ENCODE assay signal across 12 cellular contexts in genomic region chr11:18522388-18522787, GRCh38. TPM values are rescaled to one million over a fixed set of nuclear protein-coding genes. Genes with fewer than 3 reads are reported as not detected.
DNase-seq lines count a peak whose midpoint lies in the region; ATAC-seq, FAIRE-seq and TF ChIP-seq lines count a peak whose summit lies in the region.
"Had no signal": no experiment of that assay in that cellular context is flagged by ENCODE, and none has a peak within 500 bp of the region (broad histone marks: within the 10 kb centered on the region; RNA-seq: fewer than 3 reads in every experiment).

No MANE protein-coding gene starts in this region.

- WGBS in K562 (ENCODE audit: insufficient coverage, low coverage, missing lambda C conversion rate) = 59% methylated on average over 4 of the region's 4 CpGs

- FAIRE-seq in K562 (lab: Jason Lieb, UNC) = no peak
- FAIRE-seq: GM19239 had no signal

- TF ChIP-seq EP300 in K562 (IDR thresholded peaks at IDR 0.05; ENCODE audit: low read length) = no peak

- in situ Hi-C loops in K562 (cut with MboI) = no loop called here

- H3K79me2 ChIP-seq in K562 (ENCODE audit: control insufficient read depth, insufficient read depth, low read length) = peaks cover 43% of the 10 kb centered on the region

- H3K9ac ChIP-seq in K562 (ENCODE audit: insufficient read depth in 1 of 2, low read depth in 2 of 2, low read length in 2 of 2) = no peak overlapping the region

- H4K20me1 ChIP-seq in K562 (replicated peaks; ENCODE audit: control insufficient read depth, insufficient read depth, low read length) = no peaks in the 10 kb centered on the region

- H2AFZ ChIP-seq in K562 (ENCODE audit: low read depth, low read length) = no peak overlapping the region

- no peak for TF ChIP-seq RAD21 in K562 (CRISPR knock-in tag; conservative IDR thresholded peaks at IDR 0.05 in 1 of 2, IDR thresholded peaks at IDR 0.05 in 1 of 2)

- no TSS peak for BruUV-seq in K562 (replicated peaks; lab: Mats Ljungman, UMichigan)

- H3K27ac ChIP-seq in K562 (ENCODE audit: extremely low read depth, low read depth, low read length) (no peak overlapping the region), SJCRH30 (no peak overlapping the region)

- no peak for TF ChIP-seq POLR2A in K562 (conservative IDR thresholded peaks at IDR 0.05)

- DNase-seq in GM12865 (ENCODE audit: low read depth) = peak; percentile 40
- DNase-seq in K562 (ENCODE audit: extremely low read depth in 1 of 4, low spot score in 3 of 4) = peak in 3 of 4 experiments; percentile 11 to 25 (median 25)
- peak in 1 of 10 donors; percentile 2 for DNase-seq in naive thymus-derived CD8-positive, alpha-beta T cell
- DNase-seq in SJCRH30 = no peak
- no peak for DNase-seq in stimulated activated CD4-positive, alpha-beta T cell treated with anti-CD3 and anti-CD28 coated beads, Interleukin-1b, Interleukin-23, amount 100 ng/mL, for 48 hours
- DNase-seq: activated CD8-positive, alpha-beta memory T cell treated with anti-CD3 and anti-CD28 coated beads, Interleukin-2, amount 50 U/mL, for 4 hours; caudate nucleus; mucosa of descending colon; NCI-H2171 had no signal

- H3K4me3 Mint-ChIP-seq in IgD-negative memory B cell = peak overlapping the region in 1 of 4 donors; percentile 34
- peak overlapping the region in 1 of 10 donors; percentile 23 for H3K4me3 Mint-ChIP-seq in naive thymus-derived CD8-positive, alpha-beta T cell

- H3K36me3 ChIP-seq in K562 (ENCODE audit: control insufficient read depth, insufficient read depth, low read length) (peaks cover 15% of the 10 kb centered on the region; the same call in 2 of the 3 replicates), SJCRH30 (peaks cover 7% of the 10 kb centered on the region; the same call in 1 of the 2 replicates)

- H3K4me2 ChIP-seq in K562 (ENCODE audit: insufficient read depth, low read length) = no peak overlapping the region

- ATAC-seq in K562 (peak; percentile 12; the same call in 1 of the 3 replicates), HG02981 (IDR thresholded peaks at IDR 0.05; ENCODE audit: unreplicated experiment) (no peak)
- no peak for ATAC-seq in naive thymus-derived CD8-positive, alpha-beta T cell
- ATAC-seq: mucosa of descending colon had no signal

- intact Hi-C loops in K562 (cut with micrococcal nuclease) = loop anchor here (10.0 kb wide), 1 partner anchor 288 kb away; the partner anchor contains the start of gene SAA4

- POLR2A ChIA-PET in K562 (lab: Yijun Ruan, JAX) = interaction anchor here (0.6 to 1.1 kb wide), 2 partner anchors 8 to 243 kb away, joined by 3 read pairs; no protein-coding TSS in a partner anchor
- POLR2A ChIA-PET in naive thymus-derived CD8-positive, alpha-beta T cell (lab: Charles Lee) = no interaction called here

- peak overlapping the region in 2 of 3 donors; percentile 7 to 11 for H3K27ac Mint-ChIP-seq in IgD-negative memory B cell
- H3K27ac Mint-ChIP-seq in naive thymus-derived CD8-positive, alpha-beta T cell = peak overlapping the region in 8 of 10 donors; percentile 4 to 50 (median 18)

- no peaks in the 10 kb centered on the region for H3K9me1 ChIP-seq in K562 (ENCODE audit: control insufficient read depth, insufficient read depth, low read length)

- CTCF ChIA-PET in K562 (lab: Yijun Ruan, JAX; ENCODE audit: low intra/inter-chr PET ratio) = no interaction called here

- TF ChIP-seq CTCF in GM12865 (IDR thresholded peaks at IDR 0.05; ENCODE audit: insufficient read depth, low read depth, low read length, missing control alignments) (peak; percentile 34), K562 (IDR thresholded peaks at IDR 0.05 in 2 of 3, conservative IDR thresholded peaks at IDR 0.05 in 1 of 3; ENCODE audit: insufficient read depth in 2 of 3, low read depth in 1 of 3, low read length in 3 of 3) (peak; percentile 5 to 26 (median 18); a peak in 1 of 6 replicates)

- H3K27me3 Mint-ChIP-seq in IgD-negative memory B cell = no peaks in the 10 kb centered on the region
- H3K27me3 Mint-ChIP-seq in naive thymus-derived CD8-positive, alpha-beta T cell = peaks cover 0 to 3% (median 0%) of the 10 kb centered on the region in 5 donors

- peaks cover 0 to 3% (median 0%) of the 10 kb centered on the region in 3 donors for H3K9me3 Mint-ChIP-seq in IgD-negative memory B cell
- H3K9me3 Mint-ChIP-seq in naive thymus-derived CD8-positive, alpha-beta T cell = peaks cover 0 to 3% (median 0%) of the 10 kb centered on the region in 9 donors

- H3K4me1 ChIP-seq in K562 (replicated peaks in 1 of 2; ENCODE audit: control insufficient read depth in 2 of 2, insufficient read depth in 2 of 2, low read length in 2 of 2) (no peaks in the 10 kb centered on the region; a peak in 1 of 5 replicates), SJCRH30 (0 out of 2 replicates have a peak, but pooled peaks cover 3% of the 10 kb centered on the region)

- peaks cover 6% of the 10 kb centered on the region for H3K36me3 Mint-ChIP-seq in IgD-negative memory B cell
- peaks cover 5 to 54% (median 8%) of the 10 kb centered on the region in 3 donors for H3K36me3 Mint-ChIP-seq in naive thymus-derived CD8-positive, alpha-beta T cell

- H3K9me3 ChIP-seq in K562 (replicated peaks; ENCODE audit: control insufficient read depth, insufficient read depth, low read depth, low read length) = no peaks in the 10 kb centered on the region
- no peaks in the 10 kb centered on the region for H3K9me3 ChIP-seq in SJCRH30 (replicated peaks)
- H3K9me3 ChIP-seq: mucosa of descending colon had no signal

- H3K4me3 ChIP-seq in GM12865 (ENCODE audit: low read depth, low read length) (no peak overlapping the region), K562 (no peak overlapping the region), SJCRH30 (no peak overlapping the region)
- H3K4me3 ChIP-seq: mucosa of descending colon had no signal

- peaks cover 18 to 42% (median 30%) of the 10 kb centered on the region in 3 donors for H3K4me1 Mint-ChIP-seq in IgD-negative memory B cell
- H3K4me1 Mint-ChIP-seq in naive thymus-derived CD8-positive, alpha-beta T cell = peaks cover 28 to 65% (median 54%) of the 10 kb centered on the region in 4 donors

- H3K27me3 ChIP-seq in K562 (ENCODE audit: control insufficient read depth in 2 of 2, insufficient read depth in 2 of 2, low read length in 2 of 2) (no peaks in the 10 kb centered on the region), SJCRH30 (no peaks in the 10 kb centered on the region)

TF ChIP-seq in K562, 482 proteins besides CTCF, POLR2A, EP300 and RAD21 (continues in another document):
- no peak for TF ChIP-seq KHSRP (IDR thresholded peaks at IDR 0.05)
- no peak for TF ChIP-seq MAFF (IDR thresholded peaks at IDR 0.05; ENCODE audit: low read length)
- TF ChIP-seq CREB3 (tag; conservative IDR thresholded peaks at IDR 0.05; ENCODE audit: low read depth) = no peak
- TF ChIP-seq ZNF511 (CRISPR knock-in tag; IDR thresholded peaks at IDR 0.05) = no peak
- TF ChIP-seq BHLHE40 (IDR thresholded peaks at IDR 0.05; ENCODE audit: low read length) = no peak
- TF ChIP-seq CXXC5 (CRISPR knock-in tag; IDR thresholded peaks at IDR 0.05) = no peak
- TF ChIP-seq ETS1 (conservative IDR thresholded peaks at IDR 0.05; ENCODE audit: control insufficient read depth, low read depth, low read length) = no peak
- no peak for TF ChIP-seq POLR3G (IDR thresholded peaks at IDR 0.05; ENCODE audit: extremely low read depth, insufficient read length, insufficient replicate concordance)

RNA-seq across cellular contexts. Expression of gene TSG101, which starts 4.4 kb away (rescaled TPM):
- polyA plus RNA-seq in IgD-negative memory B cell (51.7 TPM), K562 (2011; rRNA removed) (124 and 141 TPM in 2 replicates), K562 (2014; fragmentation: Illumina TruSeq; extraction: Trizol) (138 and 169 TPM in 2 replicates), K562 (2014; fragmentation: Nextera tagmentation; extraction: Ambion mirVana) (10 to 100 TPM; 24.6 to 30.0 TPM), K562 (2014; rRNA removed) (71.5 and 79.6 TPM in 2 replicates)
- 26.5 and 34.7 TPM in 2 replicates for total RNA-seq in K562 (2011; cell fraction: chromatin; rRNA removed; ENCODE audit: low replicate concordance)
- total RNA-seq in K562 (2011; cell fraction: nucleolus; rRNA removed) = 17.3 and 20.5 TPM in 2 replicates
- total RNA-seq in K562 (2011; cell fraction: nucleoplasm; rRNA removed) = 22.3 and 32.9 TPM in 2 replicates
- total RNA-seq in K562 (2014; rRNA removed) (60.0 and 78.1 TPM in 2 replicates), K562 (2014; rRNA removed; fragmentation: Illumina TruSeq; extraction: Trizol) (51.8 and 53.1 TPM in 2 replicates), K562 (2015; rRNA removed; fragmentation: Illumina TruSeq; extraction: Trizol) (67.8 and 71.0 TPM in 2 replicates), K562 (2021) (43.5 and 46.7 TPM in 2 replicates)
- 204 and 229 TPM in 2 replicates for polyA plus RNA-seq in K562 (2011; cell fraction: cytosol; rRNA removed)
- polyA plus RNA-seq in K562 (2011; cell fraction: nucleus; rRNA removed) = 54.0 and 64.0 TPM in 2 replicates
- 47.6 and 122 TPM in 2 replicates for polyA plus RNA-seq in K562 (2012)
- polyA minus RNA-seq in K562 (2011; rRNA and poly(A)+ RNA removed) = 73.2 and 73.6 TPM in 2 replicates
- 57.9 and 64.6 TPM in 2 replicates for polyA minus RNA-seq in K562 (2011; cell fraction: cytosol; rRNA and poly(A)+ RNA removed)
- 10.6 and 21.5 TPM in 2 replicates for polyA minus RNA-seq in K562 (2011; cell fraction: nucleus; rRNA and poly(A)+ RNA removed)
- 10 to 100 TPM; 42.5 to 45.7 TPM for total RNA-seq in naive thymus-derived CD8-positive, alpha-beta T cell
- polyA plus RNA-seq in naive thymus-derived CD8-positive, alpha-beta T cell = 10 to 100 TPM; 31.8 to 58.7 (median 35.8) TPM
- total RNA-seq in SJCRH30 (2014; rRNA removed; shearing (Covaris generic)) = 85.3 and 86.4 TPM in 2 replicates

Comparison
In these comparisons a context has a peak if more than half of its experiments do, and no peak if none do; other contexts are left out.
1. DNase-seq: peak in GM12865 (single experiment) and K562 (3 of 4); none in SJCRH30 (0 of 2) and stimulated activated CD4-positive, alpha-beta T cell treated with anti-CD3 and anti-CD28 coated beads, Interleukin-1b, Interleukin-23, amount 100 ng/mL, for 48 hours (single experiment).